ENCODE assay signal across 19 cellular contexts in the genomic region with DNA sequence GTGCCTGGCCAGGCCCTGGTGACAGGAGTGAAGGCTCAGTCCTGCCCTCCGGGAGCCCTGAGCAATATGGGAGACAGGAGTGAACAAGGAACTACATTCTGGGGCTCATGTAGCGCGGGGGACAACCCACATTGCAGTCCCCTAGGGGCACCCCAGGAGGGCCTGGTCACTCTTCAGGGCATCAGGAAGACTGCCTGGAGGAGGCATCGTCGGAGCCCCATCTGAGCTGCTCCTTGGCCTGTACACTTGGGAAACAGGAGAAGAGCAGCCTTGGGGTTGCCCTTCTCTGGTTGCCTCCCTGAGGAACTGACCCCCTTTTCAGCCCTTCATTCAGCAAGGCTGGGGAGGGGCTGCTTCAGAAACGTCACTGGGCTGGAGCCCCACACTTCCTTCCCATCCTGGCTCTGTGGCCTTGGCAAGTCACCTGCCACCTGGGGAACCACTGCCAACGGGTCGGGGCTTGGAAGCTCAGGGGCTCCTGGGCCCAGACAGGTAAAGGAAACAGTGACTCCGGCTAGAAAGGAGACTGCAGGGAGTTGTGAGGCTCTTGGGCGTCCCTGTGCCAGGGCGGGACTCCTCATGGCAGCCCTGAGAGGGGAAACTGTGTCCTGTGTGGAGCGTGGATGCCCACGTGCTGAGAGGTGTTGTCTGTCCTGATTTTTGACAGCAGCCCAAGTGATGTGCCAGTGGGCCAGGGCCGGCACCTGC. TPM values are rescaled to one million over a fixed set of nuclear protein-coding genes. Genes with fewer than 3 reads are reported as not detected.
DNase-seq lines count a peak whose midpoint lies in the region; ATAC-seq, FAIRE-seq and TF ChIP-seq lines count a peak whose summit lies in the region.
"Had no signal": no experiment of that assay in that cellular context is flagged by ENCODE, and none has a peak within 500 bp of the region (broad histone marks: within the 10 kb centered on the region; RNA-seq: fewer than 3 reads in every experiment).

No MANE protein-coding gene starts in this region.

- H3K4me3 ChIP-seq in HepG2 (replicated peaks in 1 of 3; ENCODE audit: insufficient read depth in 1 of 3, low read depth in 2 of 3, low read length in 3 of 3) = no peak overlapping the region
- no peak overlapping the region for H3K4me3 ChIP-seq in right lobe of liver
- H3K4me3 ChIP-seq in esophagus muscularis mucosa = no peak overlapping the region
- no peak overlapping the region for H3K4me3 ChIP-seq in stomach
- H3K4me3 ChIP-seq in mesendoderm (ENCODE audit: low read length) = no peak overlapping the region
- no peak overlapping the region for H3K4me3 ChIP-seq in small intestine (ENCODE audit: low read depth in 1 of 2, low read length in 2 of 2)
- H3K4me3 ChIP-seq: Peyer's patch had no signal

- CTCF ChIA-PET in HepG2 (lab: Yijun Ruan, JAX; ENCODE audit: low intra/inter-chr PET ratio, low total read pairs) = no interaction called here

- H3K18ac ChIP-seq in mesendoderm (ENCODE audit: low read length) = no peak overlapping the region

- H3K4me2 ChIP-seq in HepG2 (ENCODE audit: low read depth, low read length) (no peak overlapping the region), mesendoderm (ENCODE audit: low read length) (no peak overlapping the region)

- no peak overlapping the region for H2BK5ac ChIP-seq in mesendoderm (ENCODE audit: low read length)

- H4K5ac ChIP-seq in mesendoderm (ENCODE audit: low read length) = no peak overlapping the region

- no peak overlapping the region for H2BK120ac ChIP-seq in mesendoderm (ENCODE audit: low read depth, low read length)

- H3K9me3 ChIP-seq in HepG2 (ENCODE audit: low read length) (no peaks in the 10 kb centered on the region), right lobe of liver (no peaks in the 10 kb centered on the region), esophagus muscularis mucosa (no peaks in the 10 kb centered on the region), stomach (no peaks in the 10 kb centered on the region), small intestine (ENCODE audit: control insufficient read depth, low read depth) (no peaks in the 10 kb centered on the region)
- H3K9me3 ChIP-seq: BE2C, Peyer's patch had no signal

- H3K79me1 ChIP-seq in mesendoderm (ENCODE audit: low read length) = peaks cover 3% of the 10 kb centered on the region

- H3K23ac ChIP-seq in mesendoderm (ENCODE audit: low read length) = no peak overlapping the region

- no peak for TF ChIP-seq EP300 in HepG2 (IDR thresholded peaks at IDR 0.05; ENCODE audit: low read depth in 2 of 2, low read length in 2 of 2)
- TF ChIP-seq EP300 in HepG2 (CRISPR knock-in tag; IDR thresholded peaks at IDR 0.05; ENCODE audit: borderline replicate concordance) = no peak
- no peak for TF ChIP-seq EP300 in esophagus muscularis mucosa (IDR thresholded peaks at IDR 0.05)
- no peak for TF ChIP-seq EP300 in stomach (IDR thresholded peaks at IDR 0.05)

- H3K9ac ChIP-seq in HepG2 (ENCODE audit: insufficient read depth, low read depth, low read length) (peak overlapping the region; percentile 9; the same call in 1 of the 2 replicates), mesendoderm (ENCODE audit: low read length) (no peak overlapping the region)

- H3K4me1 ChIP-seq in HepG2 (ENCODE audit: insufficient read depth, low read length) (peaks cover 52% of the 10 kb centered on the region), right lobe of liver (peaks cover 0 to 11% (median 2%) of the 10 kb centered on the region in 4 donors), esophagus muscularis mucosa (peaks cover 79 to 88% (median 85%) of the 10 kb centered on the region in 4 donors), stomach (peaks cover 38 to 83% (median 70%) of the 10 kb centered on the region in 4 donors), mesendoderm (ENCODE audit: control insufficient read depth, low read depth, low read length) (no peaks in the 10 kb centered on the region), small intestine (ENCODE audit: control insufficient read depth in 2 of 2, insufficient read depth in 1 of 2, low read depth in 1 of 2, low read length in 1 of 2) (peaks cover 9 to 16% of the 10 kb centered on the region in 2 donors)

- H2BK15ac ChIP-seq in mesendoderm (replicated peaks; ENCODE audit: low read depth) = no peak overlapping the region

- H3K27me3 ChIP-seq in HepG2 (ENCODE audit: control insufficient read depth in 1 of 2, insufficient read depth in 2 of 2, low read length in 2 of 2) (no peaks in the 10 kb centered on the region), right lobe of liver (no peaks in the 10 kb centered on the region), esophagus muscularis mucosa (no peaks in the 10 kb centered on the region), stomach (no peaks in the 10 kb centered on the region), mesendoderm (ENCODE audit: insufficient read depth, low read length, poor library complexity) (no peaks in the 10 kb centered on the region), small intestine (ENCODE audit: control insufficient read depth in 2 of 2, insufficient read depth in 2 of 2, low read length in 2 of 2) (no peaks in the 10 kb centered on the region)
- H3K27me3 ChIP-seq: BE2C, Peyer's patch had no signal

- H3K56ac ChIP-seq in mesendoderm (ENCODE audit: low read length) = no peak overlapping the region

- no peak for TF ChIP-seq RAD21 in HepG2 (CRISPR knock-in tag; IDR thresholded peaks at IDR 0.05)

- H2AK5ac ChIP-seq in mesendoderm (ENCODE audit: low read length) = no peak overlapping the region

- no TSS peak for BruUV-seq in HepG2 (replicated peaks; lab: Mats Ljungman, UMichigan)

- intact Hi-C loops in HepG2 (cut with micrococcal nuclease; ENCODE audit: unreplicated experiment) (no loop called here), right lobe of liver (cut with DNase I) (no loop called here), esophagus muscularis mucosa (cut with DNase I) (no loop called here), stomach (cut with DNase I; ENCODE audit: low total_unique reads) (no loop called here)

- POLR2A ChIA-PET in HepG2 (lab: Yijun Ruan, JAX) = no interaction called here

- 99% methylated on average over 10 of the region's 14 CpGs for WGBS in HepG2 (ENCODE audit: low lambda C conversion rate)
- 75% methylated on average over 5 of the region's 14 CpGs for WGBS in right lobe of liver (ENCODE audit: insufficient coverage, low coverage, low lambda C conversion rate, missing lambda C conversion rate)
- WGBS in esophagus muscularis mucosa = 73% methylated on average over 9 of the region's 14 CpGs
- WGBS in stomach, 5 donors = 86 to 92% (median 91%) methylated on average over 10 to 14 of the region's 14 CpGs
- WGBS in mesendoderm (ENCODE audit: extremely low coverage, insufficient coverage, low lambda C conversion rate) = no CpG with 5 or more reads among the region's 14 CpGs
- 62 to 83% (median 71%) methylated on average over 14 of the region's 14 CpGs for WGBS in small intestine, 3 donors

- no peak overlapping the region for H4K8ac ChIP-seq in mesendoderm (ENCODE audit: low read depth, low read length)

- no peak for ATAC-seq in HepG2
- no peak for ATAC-seq in right lobe of liver

- H2AFZ ChIP-seq in HepG2 (ENCODE audit: low read length) = no peak overlapping the region

- TF ChIP-seq POLR2A in HepG2 (IDR thresholded peaks at IDR 0.05; ENCODE audit: insufficient read depth in 1 of 2, low read depth in 2 of 2, low read length in 2 of 2) (no peak), right lobe of liver (IDR thresholded peaks at IDR 0.05) (no peak), esophagus muscularis mucosa (IDR thresholded peaks at IDR 0.05; ENCODE audit: low read depth) (no peak), stomach (IDR thresholded peaks at IDR 0.05) (no peak)

- 0 out of 2 replicates have a peak, but pooled peaks cover 4% of the 10 kb centered on the region for H4K20me1 ChIP-seq in HepG2 (ENCODE audit: insufficient read depth, low read length)

- H3K27ac ChIP-seq in HepG2 (ENCODE audit: extremely low read length, insufficient read depth, low read length) (peak overlapping the region; percentile 92), right lobe of liver (no peak overlapping the region), esophagus muscularis mucosa (replicated peaks in 1 of 4) (peak overlapping the region; percentile 82 to 97 (median 94)), stomach (peak overlapping the region in 4 of 5 donors; percentile 32 to 97 (median 58)), mesendoderm (ENCODE audit: low read depth, low read length) (no peak overlapping the region), small intestine (ENCODE audit: low read depth in 1 of 2, low read length in 1 of 2) (peak overlapping the region in 1 of 2 donors; percentile 67)

- in situ Hi-C loops in HepG2 (cut with HindIII; ENCODE audit: extremely low pct_ligation_motif_present, low pct_unique_long_range_greater_than_20kb) (no loop called here), ACHN (cut with HindIII; ENCODE audit: low pct_ligation_motif_present, low pct_unique_long_range_greater_than_20kb, low sequenced_read_pairs) (no loop called here)

- no peak for FAIRE-seq in HepG2 (lab: Jason Lieb, UNC)
- no peak for FAIRE-seq in small intestine (lab: Jason Lieb, UNC)
- FAIRE-seq: H54 had no signal

- H3K4ac ChIP-seq in mesendoderm (ENCODE audit: low read depth, low read length) = no peak overlapping the region

- H3K79me2 ChIP-seq in HepG2 (ENCODE audit: insufficient read depth, low read length) = peaks cover 33% of the 10 kb centered on the region
- peaks cover 5% of the 10 kb centered on the region for H3K79me2 ChIP-seq in mesendoderm (ENCODE audit: control insufficient read depth, insufficient read depth, low read length)

- TF ChIP-seq CTCF in HepG2 (CRISPR knock-in tag; IDR thresholded peaks at IDR 0.05) = no peak
- no peak for TF ChIP-seq CTCF in right lobe of liver (IDR thresholded peaks at IDR 0.05)
- no peak for TF ChIP-seq CTCF in esophagus muscularis mucosa (IDR thresholded peaks at IDR 0.05)
- no peak for TF ChIP-seq CTCF in stomach (IDR thresholded peaks at IDR 0.05)

- DNase-seq in HepG2 (ENCODE audit: low spot score) (no peak), right lobe of liver (no peak), esophagus muscularis mucosa (ENCODE audit: extremely low spot score) (no peak), stomach (no peak), mesendoderm (no peak), ACHN (no peak), C1 segment of cervical spinal cord (lab: John Stamatoyannopoulos, UW) (no peak), small intestine (no peak)
- DNase-seq: DMS 273 treated with DMSO at 0.1 percent for 48 hours, Kasumi-1, MV-4-11, NCI-H1417 treated with DMSO at 0.1 percent for 48 hours, NCI-H2029, NCI-H2171 treated with DMSO at 0.1 percent for 48 hours, NCI-H510A, NCI-H82, Peyer's patch had no signal

- H3K36me3 ChIP-seq in HepG2 (replicated peaks in 1 of 2; ENCODE audit: control insufficient read depth in 1 of 2, insufficient read depth in 2 of 2, low read length in 2 of 2) = peaks cover 38 to 53% of the 10 kb centered on the region in 2 experiments
- H3K36me3 ChIP-seq in right lobe of liver = no peaks in the 10 kb centered on the region
- peaks cover 0 to 62% (median 36%) of the 10 kb centered on the region in 4 donors for H3K36me3 ChIP-seq in esophagus muscularis mucosa
- peaks cover 4 to 50% (median 48%) of the 10 kb centered on the region in 4 donors for H3K36me3 ChIP-seq in stomach
- no peaks in the 10 kb centered on the region for H3K36me3 ChIP-seq in mesendoderm (ENCODE audit: control insufficient read depth, insufficient read depth, low read length)
- peaks cover 0 to 3% of the 10 kb centered on the region in 2 donors for H3K36me3 ChIP-seq in small intestine (ENCODE audit: control insufficient read depth in 2 of 2, insufficient read depth in 2 of 2, low read length in 2 of 2)
- H3K36me3 ChIP-seq: Peyer's patch had no signal

RNA-seq across cellular contexts. Expression of a gene that starts 10.1 kb away (rescaled TPM):
- total RNA-seq in HepG2 (2016; rRNA removed; fragmentation: Illumina TruSeq; extraction: Trizol) (19.8 and 39.1 TPM in 2 replicates), right lobe of liver (10 to 100 TPM; 11.3 to 19.7 (median 15.9) TPM), esophagus muscularis mucosa (100 to 1,000 TPM in 2 of 4 donors, 10 to 100 TPM in 2; 62.3 to 159 (median 104) TPM), stomach (10 to 100 TPM; 13.8 to 60.7 (median 22.3) TPM)
- total RNA-seq in HepG2 (2016; cell fraction: cytosol; rRNA removed; fragmentation: Illumina TruSeq; extraction: Trizol; ENCODE audit: low read depth) = 3.7 and 4.2 TPM in 2 replicates
- total RNA-seq in HepG2 (2016; cell fraction: insoluble cytoplasmic fraction; rRNA removed; fragmentation: Illumina TruSeq; extraction: Trizol) = 18.3 and 41.8 TPM in 2 replicates
- total RNA-seq in HepG2 (2016; cell fraction: membrane; rRNA removed; fragmentation: Illumina TruSeq; extraction: Trizol) = 10.5 and 10.8 TPM in 2 replicates
- total RNA-seq in HepG2 (2016; cell fraction: nucleus; rRNA removed; fragmentation: Illumina TruSeq; extraction: Trizol) = 47.7 and 59.7 TPM in 2 replicates
- polyA plus RNA-seq in HepG2 (2011; rRNA removed) (42.2 and 49.6 TPM in 2 replicates), stomach (10 to 100 TPM in 1 of 3 donors, 1 to 10 TPM in 2; 4.1 to 11.6 (median 6.2) TPM), small intestine (10 to 100 TPM in 1 of 3 donors, 1 to 10 TPM in 2; 4.1 to 15.7 (median 8.7) TPM)
- polyA plus RNA-seq in HepG2 (2011; cell fraction: cytosol; rRNA removed) = 23.5 and 32.3 TPM in 2 replicates
- 121 and 179 TPM in 2 replicates for polyA plus RNA-seq in HepG2 (2011; cell fraction: nucleus; rRNA removed)
- 24.0 and 38.1 TPM in 2 replicates for polyA plus RNA-seq in HepG2 (2012)
- polyA plus RNA-seq in HepG2 (2016; cell fraction: cytosol; fragmentation: Illumina TruSeq; extraction: Trizol; ENCODE audit: low read depth) = 3.2 and 3.4 TPM in 2 replicates
- polyA plus RNA-seq in HepG2 (2016; cell fraction: insoluble cytoplasmic fraction; fragmentation: Illumina TruSeq; extraction: Trizol; ENCODE audit: low read depth) = 16.0 and 21.6 TPM in 2 replicates
- 4.5 and 5.6 TPM in 2 replicates for polyA plus RNA-seq in HepG2 (2016; cell fraction: membrane; fragmentation: Illumina TruSeq; extraction: Trizol; ENCODE audit: low read depth)
- 86.7 and 90.9 TPM in 2 replicates for polyA plus RNA-seq in HepG2 (2016; cell fraction: nucleus; fragmentation: Illumina TruSeq; extraction: Trizol; ENCODE audit: insufficient read depth, low read depth)
- 10.6 and 128 TPM in 2 replicates for polyA minus RNA-seq in HepG2 (2011; rRNA and poly(A)+ RNA removed; ENCODE audit: low replicate concordance)
- 36.4 and 40.3 TPM in 2 replicates for polyA minus RNA-seq in HepG2 (2011; cell fraction: cytosol; rRNA and poly(A)+ RNA removed)
- 19.9 and 27.0 TPM in 2 replicates for polyA minus RNA-seq in HepG2 (2011; cell fraction: nucleus; rRNA and poly(A)+ RNA removed)
- 23.7 TPM for polyA plus RNA-seq in mesendoderm (2013, experiment 1 of 2)
- polyA plus RNA-seq in mesendoderm (2013, experiment 2 of 2) = 21.6 TPM

Comparison
In these comparisons a context has a peak if more than half of its experiments do, and no peak if none do; other contexts are left out.
1. H3K27ac ChIP-seq: peak in HepG2 (single experiment), esophagus muscularis mucosa (4 of 4) and stomach (4 of 5); none in right lobe of liver (0 of 3) and mesendoderm (single experiment).